Comparison of ENCODE assay signal across 8 cellular contexts in genomic region chr19:12681074-12681987, GRCh38.
A peak's percentile ranks its signal among the peaks of the same experiment; 100 is the strongest.
DNase-seq lines count a peak whose midpoint lies in the region; ATAC-seq and TF ChIP-seq lines count a peak whose summit lies in the region.

Gene DHPS (minus strand): TSS chr19:12681880. CDS start chr19:12681766, 114 bp downstream.

- DNase-seq in AG08395 (ENCODE audit: low spot score) (peak; percentile 96), NCI-H345 treated with DMSO at 0.1 percent for 48 hours (lab: John Stamatoyannopoulos, UW; ENCODE audit: unreplicated experiment) (peak; percentile 63), iris pigment epithelial cell (ENCODE audit: low read depth) (peak; percentile 99)
- peak; percentile 59 to 78 (median 73) for DNase-seq in activated CD4-positive, CD25-positive, alpha-beta regulatory T cell (lab: John Stamatoyannopoulos, UW)
- peak; percentile 94 for DNase-seq in central memory CD4-positive, alpha-beta T cell
- peak; percentile 76 to 88 for DNase-seq in stimulated activated CD4-positive, alpha-beta T cell treated with anti-CD3 and anti-CD28 coated beads, Interleukin-12 subunit alpha, Interleukin-12 subunit beta, amount 100 ng/mL, for 24 hours (ENCODE audit: low read depth in 2 of 2)

- ATAC-seq in HG03280 (IDR thresholded peaks at IDR 0.05; ENCODE audit: unreplicated experiment): peak; percentile 63

- TF ChIP-seq POLR2A in GM18951 (IDR thresholded peaks at IDR 0.05; ENCODE audit: extremely low read depth, insufficient read depth, insufficient read length): peak; percentile 72

- in situ Hi-C loops in GM18951 (cut with MboI; ENCODE audit: low sequenced_read_pairs, unreplicated experiment): no loop called here

Comparison
In these comparisons a context has a peak if more than half of its experiments do, and no peak if none do; other contexts are left out.
1. Peak in every context shown above with its lines: DNase-seq and ATAC-seq.